12 cellular contexts compared by ENCODE assay signal in the genomic region with DNA sequence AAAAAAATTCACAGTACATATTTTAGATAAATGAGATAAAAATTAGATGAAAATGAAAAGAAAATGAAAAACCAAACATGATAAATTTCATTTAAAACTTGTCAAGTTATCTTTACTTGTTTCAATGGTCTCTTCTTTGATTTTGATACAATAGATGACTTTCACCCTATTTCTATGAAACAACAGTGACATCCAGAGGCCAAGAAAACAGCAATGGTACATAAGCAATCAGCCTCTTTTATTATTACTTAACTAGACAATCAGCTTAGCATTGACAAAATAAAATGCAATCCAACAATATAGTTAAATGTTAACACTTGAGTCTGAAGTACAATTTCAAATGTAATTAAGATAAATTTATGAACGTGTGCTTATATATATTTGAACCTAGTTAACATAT.
DNase-seq lines count a peak whose midpoint lies in the region; ATAC-seq and TF ChIP-seq lines count a peak whose summit lies in the region.
"Had no signal": no experiment of that assay in that cellular context is flagged by ENCODE, and none has a peak within 500 bp of the region (broad histone marks: within the 10 kb centered on the region; RNA-seq: fewer than 3 reads in every experiment).

No MANE protein-coding gene starts in this region.

- intact Hi-C loops in PC-3 (cut with micrococcal nuclease), result loop anchor here (1.0 to 5.0 kb wide), 5 partner anchors 44 to 738 kb away; no protein-coding TSS in a partner anchor

- no peak overlapping the region for H3K27ac Mint-ChIP-seq in type B pancreatic cell
- H3K27ac Mint-ChIP-seq: activated CD8-positive, alpha-beta T cell treated with anti-CD3 and anti-CD28 coated beads, Interleukin-2, amount 10 ng/mL, durations not matched to agents 7 days and 5 days; activated naive CD8-positive, alpha-beta T cell treated with anti-CD3 and anti-CD28 coated beads for 36 hours had no signal

- H3K36me3 ChIP-seq in PC-3 (ENCODE audit: low read depth, low read length), result no peaks in the 10 kb centered on the region

- H3F3A ChIP-seq in PC-3 (ENCODE audit: low read length, unreplicated experiment), result no peaks in the 10 kb centered on the region

- H3K27me3 Mint-ChIP-seq in type B pancreatic cell, result no peaks in the 10 kb centered on the region
- H3K27me3 Mint-ChIP-seq: activated naive CD8-positive, alpha-beta T cell treated with anti-CD3 and anti-CD28 coated beads for 36 hours had no signal

- H3K9me3 ChIP-seq in PC-3 (ENCODE audit: low read length), result no peaks in the 10 kb centered on the region

- no peaks in the 10 kb centered on the region for H3K4me1 Mint-ChIP-seq in type B pancreatic cell (ENCODE audit: unreplicated experiment)

- CTCF ChIA-PET in PC-3 (lab: Charles Lee), result interaction anchor here (0.6 kb wide), 1 partner anchor 12 kb away, joined by 3 read pairs; no protein-coding TSS in a partner anchor

- H4K20me1 ChIP-seq in PC-3 (ENCODE audit: low read length), result no peaks in the 10 kb centered on the region

- BruUV-seq in PC-3 (replicated peaks; lab: Mats Ljungman, UMichigan), result no TSS peak

- H3K4me3 Mint-ChIP-seq in type B pancreatic cell, result no peak overlapping the region
- H3K4me3 Mint-ChIP-seq: activated CD8-positive, alpha-beta T cell treated with anti-CD3 and anti-CD28 coated beads, Interleukin-2, amount 10 ng/mL, durations not matched to agents 7 days and 5 days; activated naive CD8-positive, alpha-beta T cell treated with anti-CD3 and anti-CD28 coated beads for 36 hours had no signal

- H3K36me3 Mint-ChIP-seq in type B pancreatic cell, result peaks cover 4% of the 10 kb centered on the region

- ATAC-seq in PC-3 (peak; percentile 54), foreskin keratinocyte (no peak)
- ATAC-seq: activated CD8-positive, alpha-beta T cell treated with anti-CD3 and anti-CD28 coated beads, Interleukin-2, amount 10 ng/mL, durations not matched to agents 7 days and 5 days had no signal

- H3K27me3 ChIP-seq in PC-3 (ENCODE audit: low read length) (no peaks in the 10 kb centered on the region), foreskin keratinocyte (no peaks in the 10 kb centered on the region)

- no peaks in the 10 kb centered on the region for H3K9me3 Mint-ChIP-seq in type B pancreatic cell
- H3K9me3 Mint-ChIP-seq: activated naive CD8-positive, alpha-beta T cell treated with anti-CD3 and anti-CD28 coated beads for 36 hours had no signal

- H3K27ac ChIP-seq in PC-3 (ENCODE audit: low read length) (no peak overlapping the region), foreskin keratinocyte (no peak overlapping the region)

- TF ChIP-seq CTCF in PC-3 (conservative IDR thresholded peaks at IDR 0.05; ENCODE audit: low read depth, low read length), result peak; percentile 72
- peak; percentile 47 for TF ChIP-seq CTCF in foreskin keratinocyte (conservative IDR thresholded peaks at IDR 0.05)
- peak; percentile 60 for TF ChIP-seq CTCF in type B pancreatic cell (conservative IDR thresholded peaks at IDR 0.05)

- no peak overlapping the region for H3K4me2 ChIP-seq in PC-3 (ENCODE audit: low read length)

- H3K4me1 ChIP-seq in PC-3 (ENCODE audit: insufficient read depth, low read length) (no peaks in the 10 kb centered on the region), foreskin keratinocyte (no peaks in the 10 kb centered on the region)

- no peaks in the 10 kb centered on the region for H3K9me2 ChIP-seq in PC-3 (replicated peaks; ENCODE audit: low read length)

- DNase-seq in SIG-M5 treated with dmso at 0.1 percent for 504 hours (lab: John Stamatoyannopoulos, UW; ENCODE audit: unreplicated experiment) (peak; percentile 1), SIG-M5 (lab: John Stamatoyannopoulos, UW) (no peak), PC-3 (peak; percentile 47), foreskin keratinocyte (no peak), type B pancreatic cell (ENCODE audit: extremely low spot score, unreplicated experiment) (no peak), T1000 (lab: John Stamatoyannopoulos, UW) (no peak), ecto neural progenitor cell (ENCODE audit: low spot score) (no peak)
- no peak for DNase-seq in stimulated activated CD4-positive, alpha-beta T cell treated with anti-CD3 and anti-CD28 coated beads, Interleukin-4, amount 100 ng/mL, for 1 hour
- DNase-seq: activated CD8-positive, alpha-beta T cell treated with anti-CD3 and anti-CD28 coated beads, Interleukin-2, amount 10 ng/mL, durations not matched to agents 7 days and 5 days; activated naive CD8-positive, alpha-beta T cell treated with anti-CD3 and anti-CD28 coated beads for 36 hours; kidney glomerular epithelial cell; retina had no signal

- POLR2A ChIA-PET in PC-3 (lab: Charles Lee; ENCODE audit: unreplicated experiment), result no interaction called here

- no peak overlapping the region for H2AFZ ChIP-seq in PC-3 (ENCODE audit: low read length)

- no peak overlapping the region for H3K9ac ChIP-seq in PC-3 (ENCODE audit: low read length)

- H3K4me3 ChIP-seq in PC-3 (ENCODE audit: low read length), result no peak overlapping the region

- H3K79me2 ChIP-seq in PC-3 (ENCODE audit: low read length), result no peaks in the 10 kb centered on the region

Comparison
In these comparisons a context has a peak if more than half of its experiments do, and no peak if none do; other contexts are left out.
1. DNase-seq: peak in SIG-M5 treated with dmso at 0.1 percent for 504 hours (single experiment) and PC-3 (single experiment); none in SIG-M5 (single experiment), foreskin keratinocyte (0 of 2), type B pancreatic cell (single experiment), stimulated activated CD4-positive, alpha-beta T cell treated with anti-CD3 and anti-CD28 coated beads, Interleukin-4, amount 100 ng/mL, for 1 hour (single experiment), T1000 (single experiment) and ecto neural progenitor cell (single experiment).
2. Peak in every context shown above with its lines, with median percentiles within 50 percentile points of each other: CTCF ChIP-seq.